1 cellular context compared by ENCODE assay signal in genomic region chr16:1180772-1181714, GRCh38.
TF ChIP-seq lines count a peak whose summit lies in the region.

No MANE protein-coding gene starts in this region.

TF ChIP-seq in K562, 482 proteins besides CTCF, POLR2A, EP300 and RAD21:
- TF ChIP-seq ZFX (CRISPR knock-in tag; IDR thresholded peaks at IDR 0.05) (0 out of 2 replicates have a peak, but pooled peaks have one; percentile 1), PTBP1 (IDR thresholded peaks at IDR 0.05; ENCODE audit: low read depth, low read length) (no peak)
